ENCODE assay signal across 8 cellular contexts in the genomic region with DNA sequence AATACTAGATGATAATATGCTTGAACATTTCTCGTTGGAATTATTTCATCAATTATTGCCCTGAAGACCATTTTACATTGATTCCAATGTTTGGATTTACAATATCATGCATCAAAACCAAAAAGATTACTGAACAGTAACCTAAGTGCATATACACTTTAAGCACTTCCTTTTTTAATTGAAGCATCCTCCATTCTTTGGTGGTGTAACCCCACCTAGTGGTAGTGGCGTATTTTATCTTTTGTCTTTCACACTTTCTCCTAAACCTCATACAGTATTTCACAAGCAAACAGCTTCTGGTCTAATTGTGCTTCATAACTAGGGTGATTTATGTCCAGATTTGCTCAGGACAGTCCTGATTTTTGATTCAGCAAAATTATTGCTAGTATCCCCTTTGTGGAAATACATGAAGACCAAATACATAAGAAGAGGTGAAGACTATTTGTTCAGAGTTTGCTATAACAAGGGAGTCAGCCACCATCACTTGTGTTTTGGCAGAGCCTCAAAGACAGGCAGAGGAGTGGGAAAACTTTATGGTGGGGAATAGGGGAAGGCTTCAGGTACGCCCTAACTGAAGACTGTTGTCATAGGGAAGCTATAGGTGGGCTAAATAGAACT. TPM values are rescaled to one million over a fixed set of nuclear protein-coding genes. Genes with fewer than 3 reads are reported as not detected.
DNase-seq lines count a peak whose midpoint lies in the region; ATAC-seq and TF ChIP-seq lines count a peak whose summit lies in the region.

No MANE protein-coding gene starts in this region.

- DNase-seq in NCI-H1417 (lab: John Stamatoyannopoulos, UW) (peak; percentile 33 to 79 (median 49)), NCI-H1417 treated with DMSO at 0.1 percent for 48 hours (lab: John Stamatoyannopoulos, UW) (no peak), NCI-H748 (lab: John Stamatoyannopoulos, UW; ENCODE audit: unreplicated experiment) (peak; percentile 54), astrocyte of the cerebellum (ENCODE audit: low read depth) (peak; percentile 47), iris pigment epithelial cell (ENCODE audit: low read depth) (peak; percentile 67), stomach (no peak)

- no peaks in the 10 kb centered on the region for H3K36me3 ChIP-seq in stomach

- 5 to 17% (median 12%) methylated on average over 3 of the region's 3 CpGs for WGBS in stomach, 5 donors

- H3K4me1 ChIP-seq in stomach: peaks cover 17 to 30% (median 18%) of the 10 kb centered on the region in 4 donors

- TF ChIP-seq POLR2A in stomach (IDR thresholded peaks at IDR 0.05): no peak

- H3K4me3 ChIP-seq in astrocyte of the cerebellum (ENCODE audit: low read depth, low read length) (no peak overlapping the region), stomach (no peak overlapping the region)

- intact Hi-C loops in stomach (cut with DNase I; ENCODE audit: low total_unique reads): loop anchor here (5.0 kb wide), 1 partner anchor 221 kb away; a partner anchor contains a TSS

- no peaks in the 10 kb centered on the region for H3K9me3 ChIP-seq in stomach

- no peaks in the 10 kb centered on the region for H3K27me3 ChIP-seq in stomach

- no peak overlapping the region for H3K27ac ChIP-seq in stomach

- ATAC-seq in GM19467 (IDR thresholded peaks at IDR 0.05; ENCODE audit: unreplicated experiment): peak; percentile 40
- ATAC-seq in HG03558 (IDR thresholded peaks at IDR 0.05; ENCODE audit: extremely low read depth, unreplicated experiment): peak; percentile 36

- in situ Hi-C loops in astrocyte of the cerebellum (cut with HindIII; ENCODE audit: low sequenced_read_pairs): no loop called here

- no peak for TF ChIP-seq EP300 in stomach (IDR thresholded peaks at IDR 0.05)

- TF ChIP-seq CTCF in astrocyte of the cerebellum (IDR thresholded peaks at IDR 0.05; ENCODE audit: low read depth, low read length, missing control alignments): peak; percentile 47
- TF ChIP-seq CTCF in stomach (IDR thresholded peaks at IDR 0.05): peak in 5 of 7 experiments; percentile 29 to 87 (median 56)

RNA-seq across cellular contexts. Expression of a gene that starts 3.4 kb away (rescaled TPM):
- 10 to 100 TPM; 18.7 to 50.9 (median 43.2) TPM for total RNA-seq in stomach
- 10 to 100 TPM; 17.4 to 27.0 (median 18.5) TPM for polyA plus RNA-seq in stomach

RNA-seq across cellular contexts. Expression of a gene that starts 23.3 kb away (rescaled TPM):
- total RNA-seq in stomach: 10 to 100 TPM in 4 of 5 donors, 1 to 10 TPM in 1; 3.1 to 45.3 (median 39.3) TPM
- 10 to 100 TPM; 19.6 to 53.1 (median 37.8) TPM for polyA plus RNA-seq in stomach

Comparison
In these comparisons a context has a peak if more than half of its experiments do, and no peak if none do; other contexts are left out.
1. DNase-seq: peak in NCI-H1417 (3 of 3), NCI-H748 (single experiment), astrocyte of the cerebellum (single experiment) and iris pigment epithelial cell (single experiment); none in NCI-H1417 treated with DMSO at 0.1 percent for 48 hours (single experiment) and stomach (single experiment).